Comparison of ENCODE assay signal across 1 cellular context in the genomic region with DNA sequence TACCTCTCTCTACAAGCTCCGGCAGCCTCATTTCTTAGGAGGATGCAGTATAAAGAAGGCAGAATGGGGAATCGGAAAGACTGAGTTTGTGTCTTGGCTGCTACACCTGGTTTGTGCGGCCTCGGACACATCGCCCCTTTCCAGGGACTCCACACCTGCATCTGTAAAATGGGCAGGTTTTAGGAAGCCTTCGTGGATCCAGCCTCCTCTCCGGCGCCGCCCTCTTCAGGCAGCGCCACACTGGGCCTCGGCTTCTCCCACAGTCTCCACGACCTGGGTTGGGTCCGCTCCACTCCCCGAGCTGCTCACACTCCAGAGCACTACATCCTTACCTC.
TF ChIP-seq lines count a peak whose summit lies in the region.

No MANE protein-coding gene starts in this region.

TF ChIP-seq in K562, 482 proteins besides CTCF, POLR2A, EP300 and RAD21 (continued from another document):
- no peak for TF ChIP-seq KAT8 (IDR thresholded peaks at IDR 0.05; ENCODE audit: low read depth)
- TF ChIP-seq PRPF4 (IDR thresholded peaks at IDR 0.05; ENCODE audit: insufficient read depth, low read depth, low read length, poor library complexity, severe bottlenecking) = no peak
- no peak for TF ChIP-seq KAT2B (IDR thresholded peaks at IDR 0.05; ENCODE audit: low read depth, low read length)
- TF ChIP-seq, protein P1, sequence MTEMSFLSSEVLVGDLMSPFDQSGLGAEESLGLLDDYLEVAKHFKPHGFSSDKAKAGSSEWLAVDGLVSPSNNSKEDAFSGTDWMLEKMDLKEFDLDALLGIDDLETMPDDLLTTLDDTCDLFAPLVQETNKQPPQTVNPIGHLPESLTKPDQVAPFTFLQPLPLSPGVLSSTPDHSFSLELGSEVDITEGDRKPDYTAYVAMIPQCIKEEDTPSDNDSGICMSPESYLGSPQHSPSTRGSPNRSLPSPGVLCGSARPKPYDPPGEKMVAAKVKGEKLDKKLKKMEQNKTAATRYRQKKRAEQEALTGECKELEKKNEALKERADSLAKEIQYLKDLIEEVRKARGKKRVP (CRISPR knock-in tag; IDR thresholded peaks at IDR 0.05) = no peak
- TF ChIP-seq MTA1 (IDR thresholded peaks at IDR 0.05; ENCODE audit: borderline replicate concordance) = no peak
- TF ChIP-seq, protein P2, sequence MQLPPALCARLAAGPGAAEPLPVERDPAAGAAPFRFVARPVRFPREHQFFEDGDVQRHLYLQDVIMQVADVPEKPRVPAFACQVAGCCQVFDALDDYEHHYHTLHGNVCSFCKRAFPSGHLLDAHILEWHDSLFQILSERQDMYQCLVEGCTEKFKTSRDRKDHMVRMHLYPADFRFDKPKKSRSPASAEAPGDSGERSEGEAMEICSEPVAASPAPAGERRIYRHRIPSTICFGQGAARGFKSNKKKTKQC (CRISPR knock-in tag; IDR thresholded peaks at IDR 0.05) = peak; percentile 75; the same call in 1 of the 2 replicates
- peak in 1 of 2 experiments; percentile 64; a peak in 2 of 4 replicates for TF ChIP-seq HDAC1 (IDR thresholded peaks at IDR 0.05)
- TF ChIP-seq, protein P3, sequence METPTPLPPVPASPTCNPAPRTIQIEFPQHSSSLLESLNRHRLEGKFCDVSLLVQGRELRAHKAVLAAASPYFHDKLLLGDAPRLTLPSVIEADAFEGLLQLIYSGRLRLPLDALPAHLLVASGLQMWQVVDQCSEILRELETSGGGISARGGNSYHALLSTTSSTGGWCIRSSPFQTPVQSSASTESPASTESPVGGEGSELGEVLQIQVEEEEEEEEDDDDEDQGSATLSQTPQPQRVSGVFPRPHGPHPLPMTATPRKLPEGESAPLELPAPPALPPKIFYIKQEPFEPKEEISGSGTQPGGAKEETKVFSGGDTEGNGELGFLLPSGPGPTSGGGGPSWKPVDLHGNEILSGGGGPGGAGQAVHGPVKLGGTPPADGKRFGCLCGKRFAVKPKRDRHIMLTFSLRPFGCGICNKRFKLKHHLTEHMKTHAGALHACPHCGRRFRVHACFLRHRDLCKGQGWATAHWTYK (CRISPR knock-in tag; IDR thresholded peaks at IDR 0.05) = 0 out of 2 replicates have a peak, but pooled peaks have one; percentile 22
- no peak for TF ChIP-seq ASH1L (IDR thresholded peaks at IDR 0.05; ENCODE audit: borderline replicate concordance, low read depth, partially characterized antibody)
- no peak for TF ChIP-seq CREM (IDR thresholded peaks at IDR 0.05; ENCODE audit: low read depth)
- TF ChIP-seq WHSC1 (IDR thresholded peaks at IDR 0.05; ENCODE audit: low read length) = no peak
- no peak for TF ChIP-seq CAMTA2 (CRISPR knock-in tag; conservative IDR thresholded peaks at IDR 0.05)
- TF ChIP-seq NCOA1 (IDR thresholded peaks at IDR 0.05; ENCODE audit: low read depth) = no peak
- TF ChIP-seq POLR2AphosphoS5 (IDR thresholded peaks at IDR 0.05; ENCODE audit: control insufficient read depth, insufficient read depth, low read depth, low read length) = no peak
- TF ChIP-seq HDAC3 (IDR thresholded peaks at IDR 0.05; ENCODE audit: borderline replicate concordance, partially characterized antibody) = no peak
- TF ChIP-seq POLR2B (IDR thresholded peaks at IDR 0.05; ENCODE audit: low read depth, partially characterized antibody) = no peak
- TF ChIP-seq ZNF830 (CRISPR knock-in tag; IDR thresholded peaks at IDR 0.05) = no peak
- TF ChIP-seq ELF2 (CRISPR knock-in tag; IDR thresholded peaks at IDR 0.05) = no peak
- TF ChIP-seq, protein P4, sequence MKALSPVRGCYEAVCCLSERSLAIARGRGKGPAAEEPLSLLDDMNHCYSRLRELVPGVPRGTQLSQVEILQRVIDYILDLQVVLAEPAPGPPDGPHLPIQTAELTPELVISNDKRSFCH (CRISPR knock-in tag; IDR thresholded peaks at IDR 0.05) = no peak
- TF ChIP-seq, protein P4 (tag; IDR thresholded peaks at IDR 0.05) = 0 out of 2 replicates have a peak, but pooled peaks have one; percentile 22
- no peak for TF ChIP-seq MYBL2 (IDR thresholded peaks at IDR 0.05; ENCODE audit: low read depth)
- no peak for TF ChIP-seq MYBL2 (CRISPR knock-in tag; IDR thresholded peaks at IDR 0.05; ENCODE audit: borderline replicate concordance)
- TF ChIP-seq RBM25 (IDR thresholded peaks at IDR 0.05; ENCODE audit: low read depth, low read length, severe bottlenecking) = peak; percentile 79
- no peak for TF ChIP-seq KDM2B (CRISPR knock-in tag; IDR thresholded peaks at IDR 0.05)
- no peak for TF ChIP-seq GABPB1 (CRISPR knock-in tag; IDR thresholded peaks at IDR 0.05)
- TF ChIP-seq SMARCB1 (IDR thresholded peaks at IDR 0.05; ENCODE audit: insufficient read length, low read depth) = peak; percentile 55
- TF ChIP-seq SETDB1 (IDR thresholded peaks at IDR 0.05; ENCODE audit: low read length) = no peak
- TF ChIP-seq, protein P5, sequence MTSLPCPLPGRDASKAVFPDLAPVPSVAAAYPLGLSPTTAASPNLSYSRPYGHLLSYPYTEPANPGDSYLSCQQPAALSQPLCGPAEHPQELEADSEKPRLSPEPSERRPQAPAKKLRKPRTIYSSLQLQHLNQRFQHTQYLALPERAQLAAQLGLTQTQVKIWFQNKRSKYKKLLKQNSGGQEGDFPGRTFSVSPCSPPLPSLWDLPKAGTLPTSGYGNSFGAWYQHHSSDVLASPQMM (CRISPR knock-in tag; IDR thresholded peaks at IDR 0.05) = no peak
- no peak for TF ChIP-seq POLR2G (IDR thresholded peaks at IDR 0.05; ENCODE audit: low read depth, low read length)
- no peak for TF ChIP-seq ZNF165 (CRISPR knock-in tag; IDR thresholded peaks at IDR 0.05; ENCODE audit: borderline replicate concordance)
- no peak for TF ChIP-seq DMBX1 (CRISPR knock-in tag; IDR thresholded peaks at IDR 0.05; ENCODE audit: borderline replicate concordance)
- peak; percentile 75; the same call in 1 of the 2 replicates for TF ChIP-seq NFRKB (IDR thresholded peaks at IDR 0.05; ENCODE audit: low read depth)
- TF ChIP-seq SRSF3 (IDR thresholded peaks at IDR 0.05; ENCODE audit: insufficient read depth, low read length) = 0 out of 2 replicates have a peak, but pooled peaks have one; percentile 60
- TF ChIP-seq, protein P6, sequence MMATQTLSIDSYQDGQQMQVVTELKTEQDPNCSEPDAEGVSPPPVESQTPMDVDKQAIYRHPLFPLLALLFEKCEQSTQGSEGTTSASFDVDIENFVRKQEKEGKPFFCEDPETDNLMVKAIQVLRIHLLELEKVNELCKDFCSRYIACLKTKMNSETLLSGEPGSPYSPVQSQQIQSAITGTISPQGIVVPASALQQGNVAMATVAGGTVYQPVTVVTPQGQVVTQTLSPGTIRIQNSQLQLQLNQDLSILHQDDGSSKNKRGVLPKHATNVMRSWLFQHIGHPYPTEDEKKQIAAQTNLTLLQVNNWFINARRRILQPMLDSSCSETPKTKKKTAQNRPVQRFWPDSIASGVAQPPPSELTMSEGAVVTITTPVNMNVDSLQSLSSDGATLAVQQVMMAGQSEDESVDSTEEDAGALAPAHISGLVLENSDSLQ (IDR thresholded peaks at IDR 0.05) = no peak
- TF ChIP-seq, protein P7, sequence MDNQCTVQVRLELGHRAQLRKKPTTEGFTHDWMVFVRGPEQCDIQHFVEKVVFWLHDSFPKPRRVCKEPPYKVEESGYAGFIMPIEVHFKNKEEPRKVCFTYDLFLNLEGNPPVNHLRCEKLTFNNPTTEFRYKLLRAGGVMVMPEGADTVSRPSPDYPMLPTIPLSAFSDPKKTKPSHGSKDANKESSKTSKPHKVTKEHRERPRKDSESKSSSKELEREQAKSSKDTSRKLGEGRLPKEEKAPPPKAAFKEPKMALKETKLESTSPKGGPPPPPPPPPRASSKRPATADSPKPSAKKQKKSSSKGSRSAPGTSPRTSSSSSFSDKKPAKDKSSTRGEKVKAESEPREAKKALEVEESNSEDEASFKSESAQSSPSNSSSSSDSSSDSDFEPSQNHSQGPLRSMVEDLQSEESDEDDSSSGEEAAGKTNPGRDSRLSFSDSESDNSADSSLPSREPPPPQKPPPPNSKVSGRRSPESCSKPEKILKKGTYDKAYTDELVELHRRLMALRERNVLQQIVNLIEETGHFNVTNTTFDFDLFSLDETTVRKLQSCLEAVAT (IDR thresholded peaks at IDR 0.05) = peak in 1 of 2 experiments; percentile 81; a peak in 2 of 4 replicates
- TF ChIP-seq PML (IDR thresholded peaks at IDR 0.05; ENCODE audit: low read length) = no peak
- TF ChIP-seq BRD9 (IDR thresholded peaks at IDR 0.05; ENCODE audit: low read depth, partially characterized antibody) = peak; percentile 57
- TF ChIP-seq BCOR (IDR thresholded peaks at IDR 0.05) = peak; percentile 47; the same call in 1 of the 2 replicates
- TF ChIP-seq, protein P8, sequence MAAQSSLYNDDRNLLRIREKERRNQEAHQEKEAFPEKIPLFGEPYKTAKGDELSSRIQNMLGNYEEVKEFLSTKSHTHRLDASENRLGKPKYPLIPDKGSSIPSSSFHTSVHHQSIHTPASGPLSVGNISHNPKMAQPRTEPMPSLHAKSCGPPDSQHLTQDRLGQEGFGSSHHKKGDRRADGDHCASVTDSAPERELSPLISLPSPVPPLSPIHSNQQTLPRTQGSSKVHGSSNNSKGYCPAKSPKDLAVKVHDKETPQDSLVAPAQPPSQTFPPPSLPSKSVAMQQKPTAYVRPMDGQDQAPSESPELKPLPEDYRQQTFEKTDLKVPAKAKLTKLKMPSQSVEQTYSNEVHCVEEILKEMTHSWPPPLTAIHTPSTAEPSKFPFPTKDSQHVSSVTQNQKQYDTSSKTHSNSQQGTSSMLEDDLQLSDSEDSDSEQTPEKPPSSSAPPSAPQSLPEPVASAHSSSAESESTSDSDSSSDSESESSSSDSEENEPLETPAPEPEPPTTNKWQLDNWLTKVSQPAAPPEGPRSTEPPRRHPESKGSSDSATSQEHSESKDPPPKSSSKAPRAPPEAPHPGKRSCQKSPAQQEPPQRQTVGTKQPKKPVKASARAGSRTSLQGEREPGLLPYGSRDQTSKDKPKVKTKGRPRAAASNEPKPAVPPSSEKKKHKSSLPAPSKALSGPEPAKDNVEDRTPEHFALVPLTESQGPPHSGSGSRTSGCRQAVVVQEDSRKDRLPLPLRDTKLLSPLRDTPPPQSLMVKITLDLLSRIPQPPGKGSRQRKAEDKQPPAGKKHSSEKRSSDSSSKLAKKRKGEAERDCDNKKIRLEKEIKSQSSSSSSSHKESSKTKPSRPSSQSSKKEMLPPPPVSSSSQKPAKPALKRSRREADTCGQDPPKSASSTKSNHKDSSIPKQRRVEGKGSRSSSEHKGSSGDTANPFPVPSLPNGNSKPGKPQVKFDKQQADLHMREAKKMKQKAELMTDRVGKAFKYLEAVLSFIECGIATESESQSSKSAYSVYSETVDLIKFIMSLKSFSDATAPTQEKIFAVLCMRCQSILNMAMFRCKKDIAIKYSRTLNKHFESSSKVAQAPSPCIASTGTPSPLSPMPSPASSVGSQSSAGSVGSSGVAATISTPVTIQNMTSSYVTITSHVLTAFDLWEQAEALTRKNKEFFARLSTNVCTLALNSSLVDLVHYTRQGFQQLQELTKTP (IDR thresholded peaks at IDR 0.05; ENCODE audit: low read depth in 1 of 2, partially characterized antibody in 2 of 2) = peak in 1 of 2 experiments; percentile 30
- TF ChIP-seq HDAC2 (IDR thresholded peaks at IDR 0.05) = no peak
- no peak for TF ChIP-seq IFI16 (CRISPR knock-in tag; IDR thresholded peaks at IDR 0.05)
- TF ChIP-seq RBM22 (IDR thresholded peaks at IDR 0.05; ENCODE audit: low read depth, low read length, poor library complexity, severe bottlenecking) = peak; percentile 54
- TF ChIP-seq SNRNP70 (optimal IDR thresholded peaks at IDR 0.05; ENCODE audit: low read depth, low read length) = no peak
- TF ChIP-seq ZNF3 (CRISPR knock-in tag; IDR thresholded peaks at IDR 0.05) = no peak
- 0 out of 2 replicates have a peak, but pooled peaks have one; percentile 6 for TF ChIP-seq BRD4 (IDR thresholded peaks at IDR 0.05)
- no peak for TF ChIP-seq JUND (IDR thresholded peaks at IDR 0.05; ENCODE audit: borderline replicate concordance, low read depth, low read length)
- TF ChIP-seq JUND (tag; IDR thresholded peaks at IDR 0.05; ENCODE audit: borderline replicate concordance, low read depth, low read length) = no peak
- TF ChIP-seq TCF7L2 (IDR thresholded peaks at IDR 0.05; ENCODE audit: low read depth, low read length) = no peak
- TF ChIP-seq, protein P9, sequence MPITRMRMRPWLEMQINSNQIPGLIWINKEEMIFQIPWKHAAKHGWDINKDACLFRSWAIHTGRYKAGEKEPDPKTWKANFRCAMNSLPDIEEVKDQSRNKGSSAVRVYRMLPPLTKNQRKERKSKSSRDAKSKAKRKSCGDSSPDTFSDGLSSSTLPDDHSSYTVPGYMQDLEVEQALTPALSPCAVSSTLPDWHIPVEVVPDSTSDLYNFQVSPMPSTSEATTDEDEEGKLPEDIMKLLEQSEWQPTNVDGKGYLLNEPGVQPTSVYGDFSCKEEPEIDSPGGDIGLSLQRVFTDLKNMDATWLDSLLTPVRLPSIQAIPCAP (CRISPR knock-in tag; IDR thresholded peaks at IDR 0.05; ENCODE audit: borderline replicate concordance) = no peak
- TF ChIP-seq, protein P10, sequence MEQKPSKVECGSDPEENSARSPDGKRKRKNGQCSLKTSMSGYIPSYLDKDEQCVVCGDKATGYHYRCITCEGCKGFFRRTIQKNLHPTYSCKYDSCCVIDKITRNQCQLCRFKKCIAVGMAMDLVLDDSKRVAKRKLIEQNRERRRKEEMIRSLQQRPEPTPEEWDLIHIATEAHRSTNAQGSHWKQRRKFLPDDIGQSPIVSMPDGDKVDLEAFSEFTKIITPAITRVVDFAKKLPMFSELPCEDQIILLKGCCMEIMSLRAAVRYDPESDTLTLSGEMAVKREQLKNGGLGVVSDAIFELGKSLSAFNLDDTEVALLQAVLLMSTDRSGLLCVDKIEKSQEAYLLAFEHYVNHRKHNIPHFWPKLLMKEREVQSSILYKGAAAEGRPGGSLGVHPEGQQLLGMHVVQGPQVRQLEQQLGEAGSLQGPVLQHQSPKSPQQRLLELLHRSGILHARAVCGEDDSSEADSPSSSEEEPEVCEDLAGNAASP (IDR thresholded peaks at IDR 0.05) = no peak
- 0 out of 2 replicates have a peak, but pooled peaks have one; percentile 7 for TF ChIP-seq GATA2 (CRISPR knock-in tag; IDR thresholded peaks at IDR 0.05)
- no peak for TF ChIP-seq LARP7 (IDR thresholded peaks at IDR 0.05)
